ENCODE assay signal across 8 cellular contexts in genomic region chr13:95296326-95296939, GRCh38. TPM values are rescaled to one million over a fixed set of nuclear protein-coding genes. Genes with fewer than 3 reads are reported as not detected.
A peak's percentile ranks its signal among the peaks of the same experiment; 100 is the strongest.
DNase-seq lines count a peak whose midpoint lies in the region; ATAC-seq and TF ChIP-seq lines count a peak whose summit lies in the region.

No MANE protein-coding gene starts in this region.

- DNase-seq in AG04449 (ENCODE audit: low read depth, low spot score) (no peak), T-helper 17 cell (no peak), esophagus muscularis mucosa (ENCODE audit: extremely low spot score) (no peak), retina (peak; percentile 41), cortex of kidney (lab: John Stamatoyannopoulos, UW) (no peak), germinal center (ENCODE audit: low spot score) (no peak), T1000 (lab: John Stamatoyannopoulos, UW) (no peak)

- H3K27me3 Mint-ChIP-seq in T-helper 17 cell: no peaks in the 10 kb centered on the region

- no peak for TF ChIP-seq POLR2A in esophagus muscularis mucosa (IDR thresholded peaks at IDR 0.05; ENCODE audit: low read depth)

- CTCF ChIA-PET in AG04449 (lab: Yijun Ruan, JAX): interaction anchor here (0.7 to 10.9 kb wide), 12 partner anchors 8 to 108 kb away, joined by 3 to 133 read pairs (median 4); no protein-coding TSS in a partner anchor

- ATAC-seq in T-helper 17 cell: no peak

- no peaks in the 10 kb centered on the region for H3K9me3 ChIP-seq in T-helper 17 cell (ENCODE audit: control insufficient read depth, low read length, poor library complexity, severe bottlenecking)
- H3K9me3 ChIP-seq in esophagus muscularis mucosa: no peaks in the 10 kb centered on the region

- peaks cover 23% of the 10 kb centered on the region for H3K4me1 Mint-ChIP-seq in T-helper 17 cell

- peaks cover 0 to 17% (median 13%) of the 10 kb centered on the region in 4 donors for H3K4me1 ChIP-seq in esophagus muscularis mucosa

- no peaks in the 10 kb centered on the region for H3K36me3 ChIP-seq in esophagus muscularis mucosa

- H3K27me3 ChIP-seq in esophagus muscularis mucosa: no peaks in the 10 kb centered on the region

- H3K36me3 Mint-ChIP-seq in T-helper 17 cell (ENCODE audit: low read depth): peaks cover 2% of the 10 kb centered on the region

- no peak overlapping the region for H3K27ac ChIP-seq in esophagus muscularis mucosa (replicated peaks in 1 of 4)

- intact Hi-C loops in esophagus muscularis mucosa (cut with DNase I): loop anchor here (2.0 to 5.0 kb wide), 3 partner anchors 86 to 108 kb away; no protein-coding TSS in a partner anchor

- H3K4me3 Mint-ChIP-seq in T-helper 17 cell: no peak overlapping the region

- H3K4me3 ChIP-seq in AG04449 (ENCODE audit: low read depth, low read length): no peak overlapping the region
- no peak overlapping the region for H3K4me3 ChIP-seq in esophagus muscularis mucosa

- peak overlapping the region; percentile 79 for H3K27ac Mint-ChIP-seq in T-helper 17 cell

- TF ChIP-seq EP300 in esophagus muscularis mucosa (IDR thresholded peaks at IDR 0.05): no peak

- POLR2A ChIA-PET in AG04449 (lab: Yijun Ruan, JAX): interaction anchor here (0.6 to 1.0 kb wide), 2 partner anchors 57 to 410 kb away, joined by 3 to 4 read pairs; no protein-coding TSS in a partner anchor

- WGBS in esophagus muscularis mucosa: 42% methylated on average over 3 of the region's 4 CpGs

- TF ChIP-seq CTCF in AG04449 (IDR thresholded peaks at IDR 0.05; ENCODE audit: insufficient read depth, low read length, missing control alignments) (peak; percentile 52), GM12872 (IDR thresholded peaks at IDR 0.05; ENCODE audit: insufficient read depth, low read depth, low read length) (peak; percentile 83), esophagus muscularis mucosa (IDR thresholded peaks at IDR 0.05) (peak; percentile 53 to 67 (median 58))

RNA-seq across cellular contexts. Expression of gene ABCC4, which starts 4.8 kb away (rescaled TPM):
- 10 to 100 TPM in 1 of 2 donors, 1 to 10 TPM in 1; 6.3 to 14.2 TPM for total RNA-seq in T-helper 17 cell
- 1 to 10 TPM; 5.0 to 6.3 (median 6.0) TPM for total RNA-seq in esophagus muscularis mucosa
